In the genomic region with DNA sequence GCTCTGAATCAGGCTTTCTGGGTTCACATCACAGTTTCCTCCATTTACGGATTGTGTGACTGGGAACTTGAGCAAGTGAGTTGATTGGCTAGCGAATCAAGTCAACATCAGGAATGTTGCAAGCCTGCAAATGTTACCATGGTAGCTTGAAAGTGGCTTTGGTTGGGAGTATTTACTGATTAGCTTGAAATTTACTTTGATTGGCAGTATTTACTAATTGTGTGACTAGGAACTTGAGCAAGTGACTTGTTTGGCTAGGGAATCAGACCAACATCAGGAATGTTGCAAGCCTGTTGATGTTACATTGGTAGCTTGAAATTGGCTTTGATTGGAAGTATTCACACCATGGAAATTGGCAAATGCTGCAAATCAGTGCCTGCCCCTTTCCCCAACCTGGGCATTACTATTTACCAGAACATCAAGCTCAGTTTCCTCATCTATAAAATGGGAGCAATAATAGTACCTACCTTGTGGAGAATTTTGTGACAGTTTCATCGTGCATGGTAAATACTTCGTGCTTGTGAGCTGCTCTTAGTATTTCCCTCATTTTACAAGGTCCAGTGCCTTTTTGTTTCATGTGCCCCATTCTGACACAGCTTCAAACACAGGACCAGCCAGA, we compare ENCODE assay signal across 27 cellular contexts. TPM values are rescaled to one million over a fixed set of nuclear protein-coding genes. Genes with fewer than 3 reads are reported as not detected.
DNase-seq lines count a peak whose midpoint lies in the region; ATAC-seq and TF ChIP-seq lines count a peak whose summit lies in the region.
"Had no signal": no experiment of that assay in that cellular context is flagged by ENCODE, and none has a peak within 500 bp of the region (broad histone marks: within the 10 kb centered on the region; RNA-seq: fewer than 3 reads in every experiment).

No MANE protein-coding gene starts in this region.

- peaks cover 6% of the 10 kb centered on the region for H3F3A ChIP-seq in neural progenitor cell (ENCODE audit: low read depth)

- no peak overlapping the region for H3K9ac ChIP-seq in neural progenitor cell

- no peaks in the 10 kb centered on the region for H3K27me3 ChIP-seq in neural progenitor cell
- H3K27me3 ChIP-seq: SJSA1, testis had no signal

- no peaks in the 10 kb centered on the region for H3K9me3 ChIP-seq in neural progenitor cell (ENCODE audit: low read depth)
- H3K9me3 ChIP-seq: testis had no signal

- H4K20me1 ChIP-seq in neural progenitor cell (ENCODE audit: low read depth), result no peaks in the 10 kb centered on the region

- POLR2A ChIA-PET in WTC11 (lab: Charles Lee), result interaction anchor here (0.6 kb wide), 1 partner anchor 103 kb away, joined by 4 read pairs; no protein-coding TSS in a partner anchor

- no peaks in the 10 kb centered on the region for H3K36me3 ChIP-seq in neural progenitor cell
- H3K36me3 ChIP-seq: SJSA1 had no signal

- H3K27me3 Mint-ChIP-seq in WTC11 (ENCODE audit: low read depth) (no peaks in the 10 kb centered on the region; the same call in 1 of the 2 replicates), neural progenitor cell (ENCODE audit: insufficient read depth, low read depth) (peaks cover 2% of the 10 kb centered on the region), nephron progenitor cell (ENCODE audit: low read depth, poor library complexity) (peaks cover 2% of the 10 kb centered on the region)
- H3K27me3 Mint-ChIP-seq: activated naive CD8-positive, alpha-beta T cell treated with anti-CD3 and anti-CD28 coated beads, Interleukin-2, amount 50 U/mL, for 24 hours; CD4-positive, alpha-beta T cell; T-cell had no signal

- 0 out of 2 replicates have a peak, but pooled peaks cover 1% of the 10 kb centered on the region for H3K9me3 Mint-ChIP-seq in WTC11
- H3K9me3 Mint-ChIP-seq in neural progenitor cell, result peaks cover 2% of the 10 kb centered on the region
- peaks cover 4% of the 10 kb centered on the region for H3K9me3 Mint-ChIP-seq in nephron progenitor cell
- H3K9me3 Mint-ChIP-seq: activated B cell treated with CpG ODN at 0.5 μM for 24 hours; activated naive CD8-positive, alpha-beta T cell treated with anti-CD3 and anti-CD28 coated beads, Interleukin-2, amount 50 U/mL, for 24 hours; activated T-cell treated with anti-CD3 and anti-CD28 coated beads, Interleukin-2, amount 50 U/mL, for 4 hours; CD4-positive, alpha-beta T cell; naive thymus-derived CD4-positive, alpha-beta T cell; T-cell had no signal

- H3K4me1 Mint-ChIP-seq in WTC11, result no peaks in the 10 kb centered on the region
- peaks cover 6% of the 10 kb centered on the region for H3K4me1 Mint-ChIP-seq in neural progenitor cell
- peaks cover 9% of the 10 kb centered on the region for H3K4me1 Mint-ChIP-seq in nephron progenitor cell
- H3K4me1 Mint-ChIP-seq: activated B cell treated with CpG ODN at 0.5 μM for 24 hours; activated CD8-positive, alpha-beta memory T cell treated with anti-CD3 and anti-CD28 coated beads, Interleukin-2, amount 10 ng/mL, durations not matched to agents 7 days and 5 days; T-cell had no signal

- H3K27ac Mint-ChIP-seq in WTC11, result no peak overlapping the region
- no peak overlapping the region for H3K27ac Mint-ChIP-seq in neural progenitor cell
- H3K27ac Mint-ChIP-seq in nephron progenitor cell, result no peak overlapping the region
- H3K27ac Mint-ChIP-seq: activated B cell treated with CpG ODN at 0.5 μM for 24 hours; activated CD8-positive, alpha-beta memory T cell treated with anti-CD3 and anti-CD28 coated beads, Interleukin-2, amount 10 ng/mL, durations not matched to agents 7 days and 5 days; activated naive CD8-positive, alpha-beta T cell treated with anti-CD3 and anti-CD28 coated beads, Interleukin-2, amount 50 U/mL, for 24 hours; CD4-positive, alpha-beta T cell; HFFc6; naive thymus-derived CD4-positive, alpha-beta T cell; T-cell had no signal

- H3K4me3 Mint-ChIP-seq in WTC11, result no peak overlapping the region
- H3K4me3 Mint-ChIP-seq in neural progenitor cell, result no peak overlapping the region
- no peak overlapping the region for H3K4me3 Mint-ChIP-seq in nephron progenitor cell
- H3K4me3 Mint-ChIP-seq: activated B cell treated with CpG ODN at 0.5 μM for 24 hours; activated CD8-positive, alpha-beta memory T cell treated with anti-CD3 and anti-CD28 coated beads, Interleukin-2, amount 10 ng/mL, durations not matched to agents 7 days and 5 days; activated naive CD8-positive, alpha-beta T cell treated with anti-CD3 and anti-CD28 coated beads, Interleukin-2, amount 50 U/mL, for 24 hours; activated T-cell treated with anti-CD3 and anti-CD28 coated beads, Interleukin-2, amount 50 U/mL, for 4 hours; CD4-positive, alpha-beta T cell; HFFc6; naive thymus-derived CD4-positive, alpha-beta T cell; T-cell had no signal

- H3K4me2 ChIP-seq in neural progenitor cell, result no peak overlapping the region

- H3K36me3 Mint-ChIP-seq in WTC11, result no peaks in the 10 kb centered on the region
- no peaks in the 10 kb centered on the region for H3K36me3 Mint-ChIP-seq in neural progenitor cell
- H3K36me3 Mint-ChIP-seq in nephron progenitor cell (ENCODE audit: low read depth), result no peaks in the 10 kb centered on the region
- H3K36me3 Mint-ChIP-seq: activated CD8-positive, alpha-beta memory T cell treated with anti-CD3 and anti-CD28 coated beads, Interleukin-2, amount 10 ng/mL, durations not matched to agents 7 days and 5 days; naive thymus-derived CD4-positive, alpha-beta T cell; T-cell had no signal

- H3K4me3 ChIP-seq in AG10803 (ENCODE audit: low read length) (no peak overlapping the region), neural progenitor cell (no peak overlapping the region)
- H3K4me3 ChIP-seq: SJSA1, testis had no signal

- no peak for TF ChIP-seq CTCF in AG10803 (conservative IDR thresholded peaks at IDR 0.05; ENCODE audit: low read length)
- no peak for TF ChIP-seq CTCF in WTC11 (IDR thresholded peaks at IDR 0.05)
- TF ChIP-seq CTCF in neural progenitor cell (IDR thresholded peaks at IDR 0.05), result no peak
- TF ChIP-seq CTCF in nephron progenitor cell (IDR thresholded peaks at IDR 0.05), result no peak

- CTCF ChIA-PET in WTC11 (lab: Charles Lee), result interaction anchor here (1.1 to 1.4 kb wide), 8 partner anchors 10 to 74 kb away, joined by 3 to 5 read pairs (median 4); no protein-coding TSS in a partner anchor

- H2AFZ ChIP-seq in neural progenitor cell (replicated peaks), result peak overlapping the region; percentile 44

- no peak overlapping the region for H3K27ac ChIP-seq in neural progenitor cell
- H3K27ac ChIP-seq: SJSA1, testis had no signal

- DNase-seq in AG10803 (ENCODE audit: low read depth), result peak; percentile 39
- no peak for DNase-seq in WTC11 (ENCODE audit: low spot score)
- DNase-seq in iris pigment epithelial cell (ENCODE audit: low read depth), result peak; percentile 22
- DNase-seq in neural progenitor cell (ENCODE audit: low spot score), result no peak
- no peak for DNase-seq in activated CD4-positive, alpha-beta T cell treated with anti-CD3 and anti-CD28 coated beads, Interleukin-2, amount 50 U/mL, for 1 hour
- DNase-seq in stimulated activated CD4-positive, alpha-beta T cell treated with anti-CD3 and anti-CD28 coated beads, Interleukin-1b, Interleukin-23, amount 100 ng/mL, for 48 hours, result no peak
- no peak for DNase-seq in nephron progenitor cell
- DNase-seq in occipital lobe (lab: John Stamatoyannopoulos, UW), result no peak
- DNase-seq: activated B cell treated with CpG ODN at 0.5 μM for 24 hours; activated CD8-positive, alpha-beta memory T cell treated with anti-CD3 and anti-CD28 coated beads, Interleukin-2, amount 10 ng/mL, durations not matched to agents 7 days and 5 days; activated naive CD8-positive, alpha-beta T cell treated with anti-CD3 and anti-CD28 coated beads, Interleukin-2, amount 50 U/mL, for 24 hours; activated T-cell treated with anti-CD3 and anti-CD28 coated beads, Interleukin-2, amount 50 U/mL, for 4 hours; AML-193; CD4-positive, alpha-beta T cell; dermis blood vessel endothelial cell; HFFc6; naive thymus-derived CD4-positive, alpha-beta T cell; NCI-H1048; NCI-H446 treated with DMSO at 0.1 percent for 48 hours; NCI-H774; retina; RPMI8226; small intestine; stimulated activated naive CD4-positive, alpha-beta T cell treated with Interleukin-2 at 50 U/mL for 16 hours; T-cell; testis had no signal

- peaks cover 7% of the 10 kb centered on the region for H3K4me1 ChIP-seq in neural progenitor cell
- H3K4me1 ChIP-seq: testis had no signal

- ATAC-seq in WTC11, result peak; percentile 30; the same call in 1 of the 2 replicates
- ATAC-seq: activated CD8-positive, alpha-beta memory T cell treated with anti-CD3 and anti-CD28 coated beads, Interleukin-2, amount 10 ng/mL, durations not matched to agents 7 days and 5 days; activated naive CD8-positive, alpha-beta T cell treated with anti-CD3 and anti-CD28 coated beads, Interleukin-2, amount 50 U/mL, for 24 hours; activated T-cell treated with anti-CD3 and anti-CD28 coated beads, Interleukin-2, amount 50 U/mL, for 4 hours; naive thymus-derived CD4-positive, alpha-beta T cell; T-cell had no signal

- H3K79me2 ChIP-seq in neural progenitor cell (ENCODE audit: low read depth), result no peaks in the 10 kb centered on the region

TF ChIP-seq in WTC11, 78 proteins besides CTCF, POLR2A, EP300 and RAD21 (continues in another document):
- TF ChIP-seq CREB1 (CRISPR knock-in tag; IDR thresholded peaks at IDR 0.05) (no peak), RORB (CRISPR knock-in tag; IDR thresholded peaks at IDR 0.05) (no peak)
- TF ChIP-seq, protein P1, sequence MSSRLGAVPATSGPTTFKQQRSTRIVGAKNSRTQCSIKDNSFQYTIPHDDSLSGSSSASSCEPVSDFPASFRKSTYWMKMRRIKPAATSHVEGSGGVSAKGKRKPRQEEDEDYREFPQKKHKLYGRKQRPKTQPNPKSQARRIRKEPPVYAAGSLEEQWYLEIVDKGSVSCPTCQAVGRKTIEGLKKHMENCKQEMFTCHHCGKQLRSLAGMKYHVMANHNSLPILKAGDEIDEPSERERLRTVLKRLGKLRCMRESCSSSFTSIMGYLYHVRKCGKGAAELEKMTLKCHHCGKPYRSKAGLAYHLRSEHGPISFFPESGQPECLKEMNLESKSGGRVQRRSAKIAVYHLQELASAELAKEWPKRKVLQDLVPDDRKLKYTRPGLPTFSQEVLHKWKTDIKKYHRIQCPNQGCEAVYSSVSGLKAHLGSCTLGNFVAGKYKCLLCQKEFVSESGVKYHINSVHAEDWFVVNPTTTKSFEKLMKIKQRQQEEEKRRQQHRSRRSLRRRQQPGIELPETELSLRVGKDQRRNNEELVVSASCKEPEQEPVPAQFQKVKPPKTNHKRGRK (CRISPR knock-in tag; IDR thresholded peaks at IDR 0.05; ENCODE audit: borderline replicate concordance), result no peak
- TF ChIP-seq, protein P2, sequence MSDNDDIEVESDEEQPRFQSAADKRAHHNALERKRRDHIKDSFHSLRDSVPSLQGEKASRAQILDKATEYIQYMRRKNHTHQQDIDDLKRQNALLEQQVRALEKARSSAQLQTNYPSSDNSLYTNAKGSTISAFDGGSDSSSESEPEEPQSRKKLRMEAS (CRISPR knock-in tag; IDR thresholded peaks at IDR 0.05), result no peak
- TF ChIP-seq, protein P3, sequence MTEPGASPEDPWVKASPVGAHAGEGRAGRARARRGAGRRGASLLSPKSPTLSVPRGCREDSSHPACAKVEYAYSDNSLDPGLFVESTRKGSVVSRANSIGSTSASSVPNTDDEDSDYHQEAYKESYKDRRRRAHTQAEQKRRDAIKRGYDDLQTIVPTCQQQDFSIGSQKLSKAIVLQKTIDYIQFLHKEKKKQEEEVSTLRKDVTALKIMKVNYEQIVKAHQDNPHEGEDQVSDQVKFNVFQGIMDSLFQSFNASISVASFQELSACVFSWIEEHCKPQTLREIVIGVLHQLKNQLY (CRISPR knock-in tag; IDR thresholded peaks at IDR 0.05), result no peak

RNA-seq across cellular contexts. Expression of a gene that starts 23.1 kb away (rescaled TPM):
- 37.4 to 41.7 TPM (median 40.8 TPM) in 3 replicates for total RNA-seq in WTC11 (2021)
- total RNA-seq in neural progenitor cell (ENCODE audit: low replicate concordance), result 42.7 and 43.0 TPM in 2 replicates
- 20.3 TPM for total RNA-seq in occipital lobe

Comparison
In these comparisons a context has a peak if more than half of its experiments do, and no peak if none do; other contexts are left out.
1. DNase-seq: peak in AG10803 (single experiment) and iris pigment epithelial cell (single experiment); none in WTC11 (single experiment), neural progenitor cell (single experiment), activated CD4-positive, alpha-beta T cell treated with anti-CD3 and anti-CD28 coated beads, Interleukin-2, amount 50 U/mL, for 1 hour (single experiment), stimulated activated CD4-positive, alpha-beta T cell treated with anti-CD3 and anti-CD28 coated beads, Interleukin-1b, Interleukin-23, amount 100 ng/mL, for 48 hours (single experiment), nephron progenitor cell (single experiment) and occipital lobe (single experiment).